In genomic region chr4:125010776-125011503, GRCh38 we compare ENCODE assay signal across 1 cellular context.
TF ChIP-seq lines count a peak whose summit lies in the region.

No MANE protein-coding gene starts in this region.

TF ChIP-seq in SK-N-SH treated with all-trans-retinoic acid at 6 μM for 48 hours, 23 proteins besides CTCF, POLR2A, EP300 and RAD21 (continued from another document):
- TF ChIP-seq ESRRG (CRISPR knock-in tag; IDR thresholded peaks at IDR 0.05) = no peak
- no peak for TF ChIP-seq ZC3H10 (CRISPR knock-in tag; IDR thresholded peaks at IDR 0.05)
- no peak for TF ChIP-seq ZNF8 (CRISPR knock-in tag; IDR thresholded peaks at IDR 0.05)
- TF ChIP-seq, protein P1, sequence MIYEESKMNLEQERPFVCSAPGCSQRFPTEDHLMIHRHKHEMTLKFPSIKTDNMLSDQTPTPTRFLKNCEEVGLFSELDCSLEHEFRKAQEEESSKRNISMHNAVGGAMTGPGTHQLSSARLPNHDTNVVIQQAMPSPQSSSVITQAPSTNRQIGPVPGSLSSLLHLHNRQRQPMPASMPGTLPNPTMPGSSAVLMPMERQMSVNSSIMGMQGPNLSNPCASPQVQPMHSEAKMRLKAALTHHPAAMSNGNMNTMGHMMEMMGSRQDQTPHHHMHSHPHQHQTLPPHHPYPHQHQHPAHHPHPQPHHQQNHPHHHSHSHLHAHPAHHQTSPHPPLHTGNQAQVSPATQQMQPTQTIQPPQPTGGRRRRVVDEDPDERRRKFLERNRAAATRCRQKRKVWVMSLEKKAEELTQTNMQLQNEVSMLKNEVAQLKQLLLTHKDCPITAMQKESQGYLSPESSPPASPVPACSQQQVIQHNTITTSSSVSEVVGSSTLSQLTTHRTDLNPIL (CRISPR knock-in tag; IDR thresholded peaks at IDR 0.05; ENCODE audit: low read depth) = no peak
- TF ChIP-seq ZNF565 (CRISPR knock-in tag; conservative IDR thresholded peaks at IDR 0.05; ENCODE audit: low read depth) = no peak
- TF ChIP-seq TCF4 (CRISPR knock-in tag; IDR thresholded peaks at IDR 0.05; ENCODE audit: borderline replicate concordance) = no peak
- no peak for TF ChIP-seq ZNF70 (CRISPR knock-in tag; IDR thresholded peaks at IDR 0.05)
- no peak for TF ChIP-seq TOX (CRISPR knock-in tag; IDR thresholded peaks at IDR 0.05; ENCODE audit: borderline replicate concordance)
- no peak for TF ChIP-seq RARB (CRISPR knock-in tag; IDR thresholded peaks at IDR 0.05)
- TF ChIP-seq CSRNP3 (CRISPR knock-in tag; IDR thresholded peaks at IDR 0.05) = no peak
- no peak for TF ChIP-seq BACH2 (CRISPR knock-in tag; IDR thresholded peaks at IDR 0.05; ENCODE audit: borderline replicate concordance)
- TF ChIP-seq ZFP3 (CRISPR knock-in tag; IDR thresholded peaks at IDR 0.05) = no peak
